In the genomic region with DNA sequence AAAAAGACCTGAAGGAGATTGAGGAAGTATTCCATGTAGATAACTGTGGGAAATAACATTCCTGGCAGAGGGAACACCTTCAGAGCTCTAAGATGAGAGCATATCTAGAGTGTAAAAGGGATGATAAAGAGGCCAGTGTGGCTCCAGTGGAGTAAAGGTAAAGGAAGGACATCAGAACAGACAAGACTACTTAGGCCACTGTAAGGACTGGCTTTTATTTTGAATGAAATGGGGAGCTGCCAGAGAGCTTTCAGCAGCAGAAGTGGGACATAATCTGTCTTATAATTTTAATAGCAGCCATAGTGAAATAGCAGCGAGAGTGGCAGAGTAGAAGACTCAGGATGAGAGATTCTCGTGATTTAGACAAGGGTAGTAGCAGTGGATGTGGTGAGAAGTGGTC, we compare ENCODE assay signal across 24 cellular contexts.
DNase-seq lines count a peak whose midpoint lies in the region; ATAC-seq and TF ChIP-seq lines count a peak whose summit lies in the region.
"Had no signal": no experiment of that assay in that cellular context is flagged by ENCODE, and none has a peak within 500 bp of the region (broad histone marks: within the 10 kb centered on the region; RNA-seq: fewer than 3 reads in every experiment).

No MANE protein-coding gene starts in this region.

- TF ChIP-seq CTCF in heart left ventricle (IDR thresholded peaks at IDR 0.05) (no peak), mesothelial cell of epicardium (IDR thresholded peaks at IDR 0.05; ENCODE audit: unreplicated experiment) (no peak)

- H3K27me3 ChIP-seq in heart left ventricle (no peaks in the 10 kb centered on the region), right cardiac atrium (ENCODE audit: control insufficient read depth, insufficient read depth) (no peaks in the 10 kb centered on the region)
- no peaks in the 10 kb centered on the region for H3K27me3 ChIP-seq in effector memory CD4-positive, alpha-beta T cell (replicated peaks; ENCODE audit: control insufficient read depth, insufficient read depth, low read length, poor library complexity, severe bottlenecking)
- H3K27me3 ChIP-seq: BLaER1, SJCRH30 had no signal

- peak overlapping the region; percentile 36 for H3K27ac Mint-ChIP-seq in mesothelial cell of epicardium
- peak overlapping the region; percentile 52 for H3K27ac Mint-ChIP-seq in stimulated activated effector memory CD8-positive, alpha-beta T cell treated with anti-CD3 and anti-CD28 coated beads, Interleukin-12 subunit alpha, Interleukin-12 subunit beta, amount 100 ng/mL, for 72 hours
- H3K27ac Mint-ChIP-seq: CD4-positive, CD25-positive, alpha-beta regulatory T cell; HFFc6 had no signal

- no peak overlapping the region for H3K4me3 Mint-ChIP-seq in mesothelial cell of epicardium
- H3K4me3 Mint-ChIP-seq in stimulated activated effector memory CD8-positive, alpha-beta T cell treated with anti-CD3 and anti-CD28 coated beads, Interleukin-12 subunit alpha, Interleukin-12 subunit beta, amount 100 ng/mL, for 72 hours: no peak overlapping the region
- H3K4me3 Mint-ChIP-seq: CD4-positive, CD25-positive, alpha-beta regulatory T cell; HFFc6 had no signal

- H3K4me1 Mint-ChIP-seq in mesothelial cell of epicardium: peaks cover 32% of the 10 kb centered on the region
- H3K4me1 Mint-ChIP-seq in stimulated activated effector memory CD8-positive, alpha-beta T cell treated with anti-CD3 and anti-CD28 coated beads, Interleukin-12 subunit alpha, Interleukin-12 subunit beta, amount 100 ng/mL, for 72 hours: peaks cover 9% of the 10 kb centered on the region

- intact Hi-C loops in heart left ventricle (cut with DNase I) (no loop called here), right cardiac atrium (cut with DNase I) (no loop called here)

- no peaks in the 10 kb centered on the region for H3K9me3 ChIP-seq in heart left ventricle
- H3K9me3 ChIP-seq in right cardiac atrium (ENCODE audit: control insufficient read depth, low read length): no peaks in the 10 kb centered on the region
- no peaks in the 10 kb centered on the region for H3K9me3 ChIP-seq in effector memory CD4-positive, alpha-beta T cell (ENCODE audit: control insufficient read depth, low read length)
- H3K9me3 ChIP-seq: BLaER1, SJCRH30 had no signal

- no peaks in the 10 kb centered on the region for H3K9me3 Mint-ChIP-seq in mesothelial cell of epicardium
- H3K9me3 Mint-ChIP-seq in stimulated activated effector memory CD8-positive, alpha-beta T cell treated with anti-CD3 and anti-CD28 coated beads, Interleukin-12 subunit alpha, Interleukin-12 subunit beta, amount 100 ng/mL, for 72 hours: no peaks in the 10 kb centered on the region
- H3K9me3 Mint-ChIP-seq: CD4-positive, CD25-positive, alpha-beta regulatory T cell; HFFc6 had no signal

- peak in 3 of 4 donors; percentile 39 to 51 (median 42) for ATAC-seq in heart left ventricle
- no peak for ATAC-seq in right cardiac atrium
- ATAC-seq in stimulated activated effector memory CD8-positive, alpha-beta T cell treated with anti-CD3 and anti-CD28 coated beads, Interleukin-12 subunit alpha, Interleukin-12 subunit beta, amount 100 ng/mL, for 72 hours: no peak
- no peak for ATAC-seq in GM21367 (IDR thresholded peaks at IDR 0.05; ENCODE audit: unreplicated experiment)
- ATAC-seq in esophagus mucosa: no peak
- ATAC-seq: PC-3, SK-N-SH treated with all-trans-retinoic acid at 6 μM for 48 hours had no signal

- 39 to 60% (median 50%) methylated on average over 2 of the region's 2 CpGs for WGBS in heart left ventricle, 4 donors
- WGBS in right cardiac atrium: 48% methylated on average over 2 of the region's 2 CpGs

- H3K27me3 Mint-ChIP-seq in mesothelial cell of epicardium (ENCODE audit: low read depth): no peaks in the 10 kb centered on the region
- H3K27me3 Mint-ChIP-seq: CD4-positive, CD25-positive, alpha-beta regulatory T cell had no signal

- H3K4me3 ChIP-seq in heart left ventricle (no peak overlapping the region), right cardiac atrium (ENCODE audit: low read length) (no peak overlapping the region)
- H3K4me3 ChIP-seq in effector memory CD4-positive, alpha-beta T cell (ENCODE audit: insufficient read depth, low read depth, low read length, poor library complexity, severe bottlenecking): no peak overlapping the region
- H3K4me3 ChIP-seq: BLaER1, SJCRH30 had no signal

- no peak overlapping the region for H3K27ac ChIP-seq in heart left ventricle
- H3K27ac ChIP-seq in right cardiac atrium (ENCODE audit: low read length): no peak overlapping the region
- H3K27ac ChIP-seq in effector memory CD4-positive, alpha-beta T cell (ENCODE audit: insufficient read depth, low read length, poor library complexity, severe bottlenecking): no peak overlapping the region
- H3K27ac ChIP-seq: BLaER1, SJCRH30 had no signal

- DNase-seq in heart left ventricle: no peak
- no peak for DNase-seq in right cardiac atrium
- DNase-seq in amniotic epithelial cell (ENCODE audit: low read depth): peak; percentile 32
- DNase-seq in mesothelial cell of epicardium (ENCODE audit: low spot score in 2 of 2, unreplicated experiment in 2 of 2): no peak
- DNase-seq in stimulated activated effector memory CD8-positive, alpha-beta T cell treated with anti-CD3 and anti-CD28 coated beads, Interleukin-12 subunit alpha, Interleukin-12 subunit beta, amount 100 ng/mL, for 72 hours (ENCODE audit: low spot score in 2 of 2): no peak
- no peak for DNase-seq in effector memory CD4-positive, alpha-beta T cell
- DNase-seq: CD4-positive, CD25-positive, alpha-beta regulatory T cell; DMS153; DND-41; HFFc6; KBM-7; MV-4-11; NCI-H1105; NCI-H2029; NCI-H446 treated with DMSO at 0.1 percent for 48 hours; NCI-H526; NCI-H82; NK-92 treated with Interleukin-12 subunit alpha and Interleukin-12 subunit beta, amount 100 ng/mL, for 24 hours; PC-3; SJCRH30 had no signal

- peaks cover 0 to 4% (median 0%) of the 10 kb centered on the region in 9 donors for H3K36me3 ChIP-seq in heart left ventricle
- H3K36me3 ChIP-seq in effector memory CD4-positive, alpha-beta T cell (ENCODE audit: control insufficient read depth, insufficient read depth, low read length): no peaks in the 10 kb centered on the region

- H3K4me1 ChIP-seq in heart left ventricle: peaks cover 0 to 17% (median 8%) of the 10 kb centered on the region in 12 donors
- peaks cover 2% of the 10 kb centered on the region for H3K4me1 ChIP-seq in right cardiac atrium (ENCODE audit: control insufficient read depth, insufficient read depth, low read length)
- H3K4me1 ChIP-seq in effector memory CD4-positive, alpha-beta T cell (ENCODE audit: control insufficient read depth, insufficient read depth, low read length, poor library complexity, severe bottlenecking): no peaks in the 10 kb centered on the region
- H3K4me1 ChIP-seq: BLaER1, SJCRH30 had no signal

- TF ChIP-seq POLR2A in heart left ventricle (IDR thresholded peaks at IDR 0.05): no peak

- H3K36me3 Mint-ChIP-seq in mesothelial cell of epicardium: peaks cover 6% of the 10 kb centered on the region
- peaks cover 7% of the 10 kb centered on the region for H3K36me3 Mint-ChIP-seq in stimulated activated effector memory CD8-positive, alpha-beta T cell treated with anti-CD3 and anti-CD28 coated beads, Interleukin-12 subunit alpha, Interleukin-12 subunit beta, amount 100 ng/mL, for 72 hours

Comparison
In these comparisons a context has a peak if more than half of its experiments do, and no peak if none do; other contexts are left out.
1. ATAC-seq: peak in heart left ventricle (3 of 4); none in right cardiac atrium (0 of 2), stimulated activated effector memory CD8-positive, alpha-beta T cell treated with anti-CD3 and anti-CD28 coated beads, Interleukin-12 subunit alpha, Interleukin-12 subunit beta, amount 100 ng/mL, for 72 hours (single experiment), GM21367 (single experiment) and esophagus mucosa (single experiment).